22 cellular contexts compared by ENCODE assay signal in the genomic region with DNA sequence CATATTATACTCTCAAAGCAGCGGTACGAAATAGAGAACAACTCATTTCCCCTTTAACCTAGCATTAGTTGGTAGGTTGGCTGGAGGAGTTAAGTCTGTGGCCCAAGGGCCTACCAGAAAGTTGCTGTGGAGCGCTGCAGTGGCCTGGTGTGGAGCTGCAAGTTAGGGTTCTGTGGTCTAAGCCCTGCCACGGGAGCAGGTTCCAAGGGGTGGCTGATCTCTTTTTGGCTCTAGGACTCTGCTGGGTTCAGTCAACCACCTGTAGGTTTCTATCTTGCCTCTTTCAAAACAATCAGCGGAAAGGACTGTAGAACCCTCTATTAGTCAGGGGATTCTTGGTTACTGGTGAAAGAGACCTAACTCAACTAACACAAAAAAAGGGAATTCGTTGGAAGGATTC.
"Had no signal": no experiment of that assay in that cellular context is flagged by ENCODE, and none has a peak within 500 bp of the region (broad histone marks: within the 10 kb centered on the region; RNA-seq: fewer than 3 reads in every experiment).

No MANE protein-coding gene starts in this region.

- H3K36me3 ChIP-seq: cardiac muscle cell, left lung, sigmoid colon, thoracic aorta had no signal

- H3K9me3 ChIP-seq: left lung, sigmoid colon, thoracic aorta had no signal

- H2AFZ ChIP-seq: hepatocyte had no signal

- H3K4me3 Mint-ChIP-seq: activated CD4-positive, alpha-beta memory T cell treated with anti-CD3 and anti-CD28 coated beads, Interleukin-2, amount 10 ng/mL, durations not matched to agents 7 days and 5 days; activated CD8-positive, alpha-beta memory T cell treated with anti-CD3 and anti-CD28 coated beads, Interleukin-2, amount 10 ng/mL, durations not matched to agents 7 days and 5 days; activated naive CD8-positive, alpha-beta T cell treated with anti-CD3 and anti-CD28 coated beads, Interleukin-2, amount 50 U/mL, for 24 hours; activated T-helper 1 cell treated with anti-CD3 and anti-CD28 coated beads, Interleukin-12 subunit alpha, Interleukin-12 subunit beta, Interleukin-2, Interleukin-4 antibody, amounts not matched to agents 30 ng/mL and 10 ng/mL and 1 ng/mL, durations not matched to agents 14 hours and 24 hours and 36 hours; immature natural killer cell; natural killer cell; T-helper 17 cell had no signal

- H3K4me3 ChIP-seq: cardiac muscle cell, hepatocyte, left lung, lung, sigmoid colon, thoracic aorta had no signal

- H3K4me1 ChIP-seq: foreskin keratinocyte had no signal

- H3K27me3 Mint-ChIP-seq: activated CD4-positive, alpha-beta memory T cell treated with anti-CD3 and anti-CD28 coated beads, Interleukin-2, amount 10 ng/mL, durations not matched to agents 7 days and 5 days; activated CD8-positive, alpha-beta memory T cell treated with anti-CD3 and anti-CD28 coated beads, Interleukin-2, amount 10 ng/mL, durations not matched to agents 7 days and 5 days; activated naive CD8-positive, alpha-beta T cell treated with anti-CD3 and anti-CD28 coated beads, Interleukin-2, amount 50 U/mL, for 24 hours; T-helper 17 cell had no signal

- H3K27me3 ChIP-seq: cardiac muscle cell, foreskin keratinocyte, hepatocyte, left lung, sigmoid colon had no signal

- H3K4me2 ChIP-seq: hepatocyte had no signal

- ATAC-seq: activated CD8-positive, alpha-beta memory T cell treated with anti-CD3 and anti-CD28 coated beads, Interleukin-2, amount 10 ng/mL, durations not matched to agents 7 days and 5 days; activated naive CD8-positive, alpha-beta T cell treated with anti-CD3 and anti-CD28 coated beads, Interleukin-2, amount 50 U/mL, for 24 hours; foreskin keratinocyte; left lung; natural killer cell; T-helper 17 cell had no signal

- H3K36me3 Mint-ChIP-seq: natural killer cell had no signal

- H3K9me3 Mint-ChIP-seq: activated CD4-positive, alpha-beta memory T cell treated with anti-CD3 and anti-CD28 coated beads, Interleukin-2, amount 10 ng/mL, durations not matched to agents 7 days and 5 days; activated naive CD8-positive, alpha-beta T cell treated with anti-CD3 and anti-CD28 coated beads, Interleukin-2, amount 50 U/mL, for 24 hours; activated T-helper 1 cell treated with anti-CD3 and anti-CD28 coated beads, Interleukin-12 subunit alpha, Interleukin-12 subunit beta, Interleukin-2, Interleukin-4 antibody, amounts not matched to agents 30 ng/mL and 10 ng/mL and 1 ng/mL, durations not matched to agents 14 hours and 24 hours and 36 hours; immature natural killer cell; natural killer cell had no signal

- H3K27ac ChIP-seq: cardiac muscle cell, foreskin keratinocyte, hepatocyte, left lung, sigmoid colon, thoracic aorta had no signal

- DNase-seq: activated CD4-positive, alpha-beta memory T cell treated with anti-CD3 and anti-CD28 coated beads, Interleukin-2, amount 10 ng/mL, durations not matched to agents 7 days and 5 days; activated CD4-positive, alpha-beta T cell treated with anti-CD3 and anti-CD28 coated beads for 48 hours; activated CD8-positive, alpha-beta memory T cell treated with anti-CD3 and anti-CD28 coated beads, Interleukin-2, amount 10 ng/mL, durations not matched to agents 7 days and 5 days; activated gamma-delta T cell; activated naive CD4-positive, alpha-beta T cell treated with anti-CD3 and anti-CD28 coated beads, Interleukin-2, amount 50 U/mL, for 16 hours; activated naive CD8-positive, alpha-beta T cell treated with anti-CD3 and anti-CD28 coated beads, Interleukin-2, amount 50 U/mL, for 24 hours; dermis blood vessel endothelial cell; effector memory CD4-positive, alpha-beta T cell; foreskin keratinocyte; immature natural killer cell; left lung; natural killer cell; retina; sigmoid colon; stimulated activated CD4-positive, alpha-beta T cell treated with anti-CD3 and anti-CD28 coated beads, Interleukin-4, amount 100 ng/mL, for 1 hour; stimulated activated naive CD4-positive, alpha-beta T cell; T-helper 17 cell had no signal

- H3K27ac Mint-ChIP-seq: activated CD4-positive, alpha-beta memory T cell treated with anti-CD3 and anti-CD28 coated beads, Interleukin-2, amount 10 ng/mL, durations not matched to agents 7 days and 5 days; activated CD8-positive, alpha-beta memory T cell treated with anti-CD3 and anti-CD28 coated beads, Interleukin-2, amount 10 ng/mL, durations not matched to agents 7 days and 5 days; activated naive CD8-positive, alpha-beta T cell treated with anti-CD3 and anti-CD28 coated beads, Interleukin-2, amount 50 U/mL, for 24 hours; T-helper 17 cell had no signal
